ENCODE assay signal across 14 cellular contexts in the genomic region with DNA sequence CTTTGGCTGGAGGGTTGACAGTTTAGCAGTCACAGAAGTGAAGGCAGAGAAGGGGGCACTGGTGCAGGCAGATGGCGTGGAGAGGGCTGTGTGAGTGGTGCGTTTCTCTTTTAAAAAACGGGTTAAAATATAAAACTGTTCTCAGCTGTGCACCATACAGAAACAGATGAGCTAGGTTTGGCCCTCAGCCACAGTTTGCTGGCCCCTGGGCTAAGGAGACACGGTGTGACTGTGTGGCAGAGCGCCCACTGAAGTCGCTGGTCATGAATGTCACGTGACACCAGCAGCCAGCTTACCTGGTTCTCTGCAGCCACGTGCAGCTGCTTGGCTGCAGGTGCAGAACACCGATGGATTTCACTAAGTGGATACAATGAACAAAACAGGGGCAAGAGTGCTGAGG. TPM values are rescaled to one million over a fixed set of nuclear protein-coding genes. Genes with fewer than 3 reads are reported as not detected.
DNase-seq lines count a peak whose midpoint lies in the region; ATAC-seq and TF ChIP-seq lines count a peak whose summit lies in the region.
"Had no signal": no experiment of that assay in that cellular context is flagged by ENCODE, and none has a peak within 500 bp of the region (broad histone marks: within the 10 kb centered on the region; RNA-seq: fewer than 3 reads in every experiment).

No MANE protein-coding gene starts in this region.

- H3K4me3 Mint-ChIP-seq in IgD-negative memory B cell (no peak overlapping the region), nephron progenitor cell (no peak overlapping the region)
- H3K4me3 Mint-ChIP-seq: GM23338 had no signal

- peak; percentile 7 for DNase-seq in NCI-H1105 treated with DMSO at 0.1 percent for 48 hours (lab: John Stamatoyannopoulos, UW)
- no peak for DNase-seq in NCI-H1105 (lab: John Stamatoyannopoulos, UW)
- DNase-seq in nephron progenitor cell: no peak
- DNase-seq in stimulated activated CD4-positive, alpha-beta T cell treated with anti-CD3 and anti-CD28 coated beads, Interleukin-2, amount 100 ng/mL, for 48 hours: no peak
- DNase-seq: NCI-H1436 treated with DMSO at 0.1 percent for 48 hours, NCI-H526 treated with DMSO at 0.1 percent for 48 hours had no signal

- peaks cover 3 to 5% (median 5%) of the 10 kb centered on the region in 3 donors for H3K4me1 Mint-ChIP-seq in IgD-negative memory B cell
- peaks cover 7% of the 10 kb centered on the region for H3K4me1 Mint-ChIP-seq in nephron progenitor cell

- peak overlapping the region in 2 of 3 donors; percentile 4 for H3K27ac Mint-ChIP-seq in IgD-negative memory B cell
- peak overlapping the region; percentile 36 for H3K27ac Mint-ChIP-seq in nephron progenitor cell
- H3K27ac Mint-ChIP-seq: GM23338 had no signal

- no peak for ATAC-seq in HG02610 (IDR thresholded peaks at IDR 0.05; ENCODE audit: unreplicated experiment)
- no peak for ATAC-seq in GM18498 (IDR thresholded peaks at IDR 0.05; ENCODE audit: unreplicated experiment)

- no peaks in the 10 kb centered on the region for H3K27me3 Mint-ChIP-seq in IgD-negative memory B cell
- H3K27me3 Mint-ChIP-seq in nephron progenitor cell (ENCODE audit: low read depth, poor library complexity): no peaks in the 10 kb centered on the region

- H3K27ac ChIP-seq in VCaP: peak overlapping the region; percentile 41
- H3K27ac ChIP-seq: BLaER1, HL-60, RWPE1 had no signal

- H3K9me3 Mint-ChIP-seq in IgD-negative memory B cell (no peaks in the 10 kb centered on the region), nephron progenitor cell (no peaks in the 10 kb centered on the region)
- H3K9me3 Mint-ChIP-seq: GM23338 had no signal

- no peak for TF ChIP-seq CTCF in VCaP (conservative IDR thresholded peaks at IDR 0.05)
- TF ChIP-seq CTCF in nephron progenitor cell (IDR thresholded peaks at IDR 0.05): no peak

- H3K36me3 Mint-ChIP-seq in IgD-negative memory B cell (peaks cover 7% of the 10 kb centered on the region), nephron progenitor cell (ENCODE audit: low read depth) (peaks cover 84% of the 10 kb centered on the region)

RNA-seq across cellular contexts. Expression of a gene that starts 7.5 kb away (rescaled TPM):
- polyA plus RNA-seq in IgD-negative memory B cell: 8.5 TPM

RNA-seq across cellular contexts. Expression of a gene that starts 29.2 kb away (rescaled TPM):
- polyA plus RNA-seq in IgD-negative memory B cell: 3.0 TPM
